Comparison of ENCODE assay signal across 8 cellular contexts in genomic region chr16:89860747-89861304, GRCh38. TPM values are rescaled to one million over a fixed set of nuclear protein-coding genes. Genes with fewer than 3 reads are reported as not detected.
A peak's percentile ranks its signal among the peaks of the same experiment; 100 is the strongest.
DNase-seq lines count a peak whose midpoint lies in the region; ATAC-seq and TF ChIP-seq lines count a peak whose summit lies in the region.

No MANE protein-coding gene starts in this region.

- peaks cover 0 to 5% of the 10 kb centered on the region in 2 donors for H3K4me1 ChIP-seq in gastrocnemius medialis

- no peak for TF ChIP-seq POLR2A in gastrocnemius medialis (IDR thresholded peaks at IDR 0.05)

- in situ Hi-C loops in Caki2 (cut with HindIII; ENCODE audit: low pct_unique_long_range_greater_than_20kb, low sequenced_read_pairs), result no loop called here
- in situ Hi-C loops in gastrocnemius medialis (cut with MboI; ENCODE audit: low sequenced_read_pairs in 4 of 4), result no loop called here

- no peak overlapping the region for H3K4me3 ChIP-seq in gastrocnemius medialis

- DNase-seq in Caki2 (ENCODE audit: low read depth), result peak; percentile 38
- DNase-seq in HK-2 (ENCODE audit: unreplicated experiment), result peak; percentile 71
- DNase-seq in SKM-1 (lab: John Stamatoyannopoulos, UW; ENCODE audit: unreplicated experiment), result peak; percentile 36
- peak; percentile 76 for DNase-seq in activated naive CD4-positive, alpha-beta T cell treated with anti-CD3 and anti-CD28 coated beads for 36 hours
- peak; percentile 85 for DNase-seq in cardiac septum (ENCODE audit: low spot score)
- DNase-seq in gastrocnemius medialis, result peak; percentile 16 to 31
- DNase-seq in occipital lobe (lab: John Stamatoyannopoulos, UW), result no peak

- no peaks in the 10 kb centered on the region for H3K9me3 Mint-ChIP-seq in activated naive CD4-positive, alpha-beta T cell treated with anti-CD3 and anti-CD28 coated beads for 36 hours

- peaks cover 28% of the 10 kb centered on the region for H3K4me1 Mint-ChIP-seq in activated naive CD4-positive, alpha-beta T cell treated with anti-CD3 and anti-CD28 coated beads for 36 hours (ENCODE audit: low read depth)

- H3K27me3 ChIP-seq in gastrocnemius medialis, result no peaks in the 10 kb centered on the region

- no peak overlapping the region for H3K27ac Mint-ChIP-seq in activated naive CD4-positive, alpha-beta T cell treated with anti-CD3 and anti-CD28 coated beads for 36 hours

- ATAC-seq in gastrocnemius medialis, result peak in 1 of 2 donors; percentile 62
- no peak for ATAC-seq in GM19452 (IDR thresholded peaks at IDR 0.05; ENCODE audit: unreplicated experiment)

- no peaks in the 10 kb centered on the region for H3K36me3 ChIP-seq in gastrocnemius medialis

- TF ChIP-seq CTCF in gastrocnemius medialis (IDR thresholded peaks at IDR 0.05 in 4 of 5, conservative IDR thresholded peaks at IDR 0.05 in 1 of 5), result peak; percentile 79 to 95 (median 90)

- H3K4me3 Mint-ChIP-seq in activated naive CD4-positive, alpha-beta T cell treated with anti-CD3 and anti-CD28 coated beads for 36 hours, result no peak overlapping the region

- CTCF ChIA-PET in activated naive CD4-positive, alpha-beta T cell treated with anti-CD3 and anti-CD28 coated beads for 36 hours (lab: Charles Lee), result interaction anchor here (0.6 to 4.0 kb wide), 24 partner anchors 9 to 161 kb away, joined by 3 to 66 read pairs (median 4); partner anchors contain the start of genes SPATA2L and TCF25

- no peak overlapping the region for H3K27ac ChIP-seq in gastrocnemius medialis

- no peaks in the 10 kb centered on the region for H3K27me3 Mint-ChIP-seq in activated naive CD4-positive, alpha-beta T cell treated with anti-CD3 and anti-CD28 coated beads for 36 hours (ENCODE audit: low read depth)

- H3K36me3 Mint-ChIP-seq in activated naive CD4-positive, alpha-beta T cell treated with anti-CD3 and anti-CD28 coated beads for 36 hours (ENCODE audit: low read depth), result no peaks in the 10 kb centered on the region

- H3K9me3 ChIP-seq in gastrocnemius medialis, result no peaks in the 10 kb centered on the region

- intact Hi-C loops in activated naive CD4-positive, alpha-beta T cell treated with anti-CD3 and anti-CD28 coated beads for 36 hours (cut with micrococcal nuclease), result loop anchor here (1.0 to 5.0 kb wide), 5 partner anchors 45 to 284 kb away; partner anchors contain the start of genes CPNE7, FANCA, SPATA2L and VPS9D1
- intact Hi-C loops in cardiac septum (cut with DNase I), result loop anchor here (2.0 kb wide), 1 partner anchor 160 kb away; the partner anchor contains the start of gene SPATA2L
- intact Hi-C loops in gastrocnemius medialis (cut with DNase I; ENCODE audit: low total_unique reads), result loop anchor here (1.0 kb wide), 1 partner anchor 161 kb away; no protein-coding TSS in a partner anchor

RNA-seq across cellular contexts. Expression of gene TCF25, which starts 12.6 kb away (rescaled TPM):
- total RNA-seq in Caki2 (2014; rRNA removed; shearing (Covaris generic); ENCODE audit: low replicate concordance), result 141 and 237 TPM in 2 replicates
- 100 to 1,000 TPM; 108 to 109 TPM for total RNA-seq in activated naive CD4-positive, alpha-beta T cell treated with anti-CD3 and anti-CD28 coated beads for 36 hours
- total RNA-seq in cardiac septum (106 TPM), gastrocnemius medialis (100 to 1,000 TPM in 1 of 4 donors, 10 to 100 TPM in 3; 68.9 to 110 (median 85.7) TPM), occipital lobe (136 TPM)

RNA-seq across cellular contexts. Expression of gene SPIRE2, which starts 32.6 kb away (rescaled TPM):
- total RNA-seq in Caki2 (2014; rRNA removed; shearing (Covaris generic); ENCODE audit: low replicate concordance), result 6.0 and 13.1 TPM in 2 replicates
- under 1 TPM; 0.26 to 0.44 TPM for total RNA-seq in activated naive CD4-positive, alpha-beta T cell treated with anti-CD3 and anti-CD28 coated beads for 36 hours
- total RNA-seq in cardiac septum (0.92 TPM), gastrocnemius medialis (1 to 10 TPM in 1 of 4 donors, under 1 TPM in 1, not detected in 2; 0.49 to 1.6 TPM), occipital lobe (17.0 TPM)

RNA-seq across cellular contexts. Expression of gene FANCA, which starts 44.4 kb away (rescaled TPM):
- total RNA-seq in Caki2 (2014; rRNA removed; shearing (Covaris generic); ENCODE audit: low replicate concordance), result 33.5 and 36.8 TPM in 2 replicates
- total RNA-seq in activated naive CD4-positive, alpha-beta T cell treated with anti-CD3 and anti-CD28 coated beads for 36 hours, result 10 to 100 TPM; 85.5 to 96.7 TPM
- total RNA-seq in cardiac septum (1.0 TPM), gastrocnemius medialis (1 to 10 TPM in 3 of 4 donors, under 1 TPM in 1; 0.53 to 3.5 (median 1.3) TPM), occipital lobe (10.8 TPM)

RNA-seq across cellular contexts. Expression of gene MC1R, which starts 57.8 kb away (rescaled TPM):
- 12.3 and 13.4 TPM in 2 replicates for total RNA-seq in Caki2 (2014; rRNA removed; shearing (Covaris generic); ENCODE audit: low replicate concordance)
- under 1 TPM; 0.45 to 0.49 TPM for total RNA-seq in activated naive CD4-positive, alpha-beta T cell treated with anti-CD3 and anti-CD28 coated beads for 36 hours
- total RNA-seq in cardiac septum (4.0 TPM), gastrocnemius medialis (1 to 10 TPM in 2 of 4 donors, under 1 TPM in 2; 0.33 to 1.8 (median 0.92) TPM), occipital lobe (3.3 TPM)
